ENCODE assay signal across 1 cellular context in the genomic region with DNA sequence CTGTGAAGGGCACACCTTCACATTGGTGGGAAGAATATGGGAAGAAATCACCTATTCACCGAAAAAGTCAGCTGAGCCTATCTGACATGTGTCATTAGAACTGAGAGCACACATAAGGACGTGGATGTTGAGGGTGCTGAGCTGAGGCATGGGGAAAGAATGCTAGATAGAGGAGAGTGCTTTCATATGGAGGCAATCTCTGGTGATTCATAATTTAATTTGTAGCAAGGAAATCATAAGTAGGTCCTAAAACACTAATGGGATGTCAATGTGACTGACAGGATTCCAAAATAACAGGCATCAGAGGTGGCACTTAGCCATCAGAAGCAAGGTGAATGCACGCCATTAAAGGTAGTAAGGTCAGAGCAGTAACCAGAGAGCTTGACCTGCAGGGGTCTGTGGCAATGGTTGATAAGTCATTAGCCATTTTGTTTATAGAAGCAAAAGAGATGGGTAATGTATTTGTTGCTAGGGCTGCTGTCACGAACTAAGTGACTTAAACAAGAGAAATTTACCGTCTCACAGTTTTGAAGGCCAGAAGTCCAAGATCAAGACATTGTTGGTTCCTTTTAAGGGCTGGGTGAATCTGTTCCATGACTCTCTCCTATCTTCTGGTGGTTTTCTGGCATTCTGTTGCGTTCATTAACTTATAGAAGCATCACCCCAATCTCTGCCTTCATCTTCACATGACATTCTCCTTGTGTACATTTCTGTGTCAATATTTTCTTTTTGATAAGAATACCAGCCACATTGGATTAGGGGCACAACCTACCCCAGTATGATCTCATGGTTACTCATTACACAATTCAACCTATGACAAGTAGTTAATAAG.
A peak's percentile ranks its signal among the peaks of the same experiment; 100 is the strongest.
TF ChIP-seq lines count a peak whose summit lies in the region.

No MANE protein-coding gene starts in this region.

TF ChIP-seq in SK-N-SH, 30 proteins besides CTCF, POLR2A, EP300 and RAD21 (continued from another document):
- TF ChIP-seq MAX (IDR thresholded peaks at IDR 0.05; ENCODE audit: low read depth) (peak; percentile 34; the same call in 1 of the 2 replicates), USF2 (IDR thresholded peaks at IDR 0.05; ENCODE audit: borderline replicate concordance, low read depth, low read length) (no peak), RXRA (IDR thresholded peaks at IDR 0.05; ENCODE audit: borderline replicate concordance, low read depth) (peak; percentile 66; the same call in 1 of the 2 replicates), TCF12 (IDR thresholded peaks at IDR 0.05) (peak; percentile 94), ELF1 (IDR thresholded peaks at IDR 0.05) (no peak), POLR2AphosphoS5 (IDR thresholded peaks at IDR 0.05; ENCODE audit: low read depth, low read length) (peak; percentile 21; the same call in 1 of the 2 replicates)
- TF ChIP-seq, protein P1, sequence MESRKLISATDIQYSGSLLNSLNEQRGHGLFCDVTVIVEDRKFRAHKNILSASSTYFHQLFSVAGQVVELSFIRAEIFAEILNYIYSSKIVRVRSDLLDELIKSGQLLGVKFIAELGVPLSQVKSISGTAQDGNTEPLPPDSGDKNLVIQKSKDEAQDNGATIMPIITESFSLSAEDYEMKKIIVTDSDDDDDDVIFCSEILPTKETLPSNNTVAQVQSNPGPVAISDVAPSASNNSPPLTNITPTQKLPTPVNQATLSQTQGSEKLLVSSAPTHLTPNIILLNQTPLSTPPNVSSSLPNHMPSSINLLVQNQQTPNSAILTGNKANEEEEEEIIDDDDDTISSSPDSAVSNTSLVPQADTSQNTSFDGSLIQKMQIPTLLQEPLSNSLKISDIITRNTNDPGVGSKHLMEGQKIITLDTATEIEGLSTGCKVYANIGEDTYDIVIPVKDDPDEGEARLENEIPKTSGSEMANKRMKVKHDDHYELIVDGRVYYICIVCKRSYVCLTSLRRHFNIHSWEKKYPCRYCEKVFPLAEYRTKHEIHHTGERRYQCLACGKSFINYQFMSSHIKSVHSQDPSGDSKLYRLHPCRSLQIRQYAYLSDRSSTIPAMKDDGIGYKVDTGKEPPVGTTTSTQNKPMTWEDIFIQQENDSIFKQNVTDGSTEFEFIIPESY (IDR thresholded peaks at IDR 0.05; ENCODE audit: borderline replicate concordance, low read depth), result no peak
TF ChIP-seq in SK-N-SH: peak in this region for 11.
